ENCODE assay signal across 24 cellular contexts in the genomic region with DNA sequence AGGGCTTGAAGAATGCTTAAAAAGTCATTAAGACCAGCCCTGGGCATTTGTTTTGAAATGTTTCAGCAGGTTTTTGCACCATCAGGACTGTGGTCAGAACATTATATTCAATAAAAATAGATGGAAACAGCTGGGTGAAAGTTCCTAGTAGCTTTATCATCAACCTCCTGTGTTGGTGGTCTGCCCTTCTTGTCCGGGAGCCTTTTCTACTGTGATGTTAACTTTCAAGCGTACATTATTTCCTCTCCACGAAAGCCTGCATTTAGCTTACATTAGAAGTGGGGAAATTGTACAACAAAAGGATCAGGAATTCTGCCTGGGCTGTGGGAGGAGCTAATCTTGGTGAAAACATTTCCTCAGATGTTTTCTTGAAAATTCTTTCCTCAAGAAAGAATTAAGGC.
DNase-seq lines count a peak whose midpoint lies in the region; ATAC-seq lines count a peak whose summit lies in the region.
"Had no signal": no experiment of that assay in that cellular context is flagged by ENCODE, and none has a peak within 500 bp of the region (broad histone marks: within the 10 kb centered on the region; RNA-seq: fewer than 3 reads in every experiment).

No MANE protein-coding gene starts in this region.

- H3K36me3 ChIP-seq in adipocyte (ENCODE audit: control insufficient read depth, insufficient read depth, low read length, severe bottlenecking) = peaks cover 94% of the 10 kb centered on the region
- H3K36me3 ChIP-seq in trophoblast cell (ENCODE audit: control insufficient read depth in 1 of 2, insufficient read depth in 2 of 2, low read length in 2 of 2) = no peaks in the 10 kb centered on the region

- H3K27me3 ChIP-seq in adipocyte (replicated peaks; ENCODE audit: control insufficient read depth, insufficient read depth, low read length) = no peaks in the 10 kb centered on the region
- H3K27me3 ChIP-seq in trophoblast cell (ENCODE audit: insufficient read depth, low read length) = no peaks in the 10 kb centered on the region
- H3K27me3 ChIP-seq: brain microvascular endothelial cell had no signal

- peaks cover 9% of the 10 kb centered on the region for H3K4me1 ChIP-seq in adipocyte (ENCODE audit: control insufficient read depth, insufficient read depth, low read length)
- no peaks in the 10 kb centered on the region for H3K4me1 ChIP-seq in trophoblast cell (ENCODE audit: control insufficient read depth in 1 of 2, insufficient read depth in 2 of 2, low read length in 2 of 2)

- no peak for ATAC-seq in GM19455 (IDR thresholded peaks at IDR 0.05; ENCODE audit: unreplicated experiment)
- no peak for ATAC-seq in HG03521 (IDR thresholded peaks at IDR 0.05; ENCODE audit: unreplicated experiment)
- ATAC-seq: activated CD8-positive, alpha-beta T cell treated with anti-CD3 and anti-CD28 coated beads, Interleukin-2, amount 10 ng/mL, durations not matched to agents 7 days and 5 days; activated T-cell treated with anti-CD3 and anti-CD28 coated beads, Interleukin-2, amount 50 U/mL, for 4 hours; HCT116; naive thymus-derived CD8-positive, alpha-beta T cell had no signal

- no peak overlapping the region for H4K12ac ChIP-seq in trophoblast cell (ENCODE audit: low read depth, low read length)

- H2AK5ac ChIP-seq in trophoblast cell (ENCODE audit: low read length) = no peak overlapping the region

- H4K8ac ChIP-seq in trophoblast cell (ENCODE audit: low read depth, low read length) = no peak overlapping the region

- no CpG with 5 or more reads among the region's 3 CpGs for WGBS in trophoblast cell (ENCODE audit: extremely low coverage, insufficient coverage, insufficient read length)

- DNase-seq in AG08395 (ENCODE audit: low spot score) (peak; percentile 7), adipocyte (ENCODE audit: low read depth) (peak; percentile 43), fibroblast of peridontal ligament (ENCODE audit: extremely low read depth) (peak; percentile 75), trophoblast cell (peak; percentile 47 to 81), NCI-H82 treated with DMSO at 0.1 percent for 48 hours (lab: John Stamatoyannopoulos, UW; ENCODE audit: unreplicated experiment) (no peak), DMS 273 treated with DMSO at 0.1 percent for 48 hours (lab: John Stamatoyannopoulos, UW) (no peak)
- DNase-seq: activated CD4-positive, CD25-positive, alpha-beta regulatory T cell; activated CD8-positive, alpha-beta T cell treated with anti-CD3 and anti-CD28 coated beads, Interleukin-2, amount 10 ng/mL, durations not matched to agents 7 days and 5 days; activated naive CD4-positive, alpha-beta T cell treated with anti-CD3 and anti-CD28 coated beads, Interleukin-2, amount 50 U/mL, for 16 hours; activated T-cell treated with anti-CD3 and anti-CD28 coated beads, Interleukin-2, amount 50 U/mL, for 4 hours; brain microvascular endothelial cell; CD4-positive, alpha-beta memory T cell; DMS79; islet precursor cell; naive thymus-derived CD8-positive, alpha-beta T cell; NCI-H146; NCI-H2171; NCI-H748 treated with DMSO at 0.1 percent for 48 hours; OCI-M1; stimulated activated CD4-positive, alpha-beta T cell treated with anti-CD3 and anti-CD28 coated beads, Interleukin-12 subunit alpha, Interleukin-12 subunit beta, amount 100 ng/mL, for 4 hours; stimulated activated CD8-positive, alpha-beta memory T cell treated with anti-CD3 and anti-CD28 coated beads, Interleukin-4, amount 100 ng/mL, for 48 hours had no signal

- H2BK120ac ChIP-seq in trophoblast cell (ENCODE audit: insufficient read depth, low read length, poor library complexity) = no peak overlapping the region

- no peak overlapping the region for H3K4me2 ChIP-seq in trophoblast cell (ENCODE audit: low read length)

- H3K9ac ChIP-seq in adipocyte (ENCODE audit: low read length) (peak overlapping the region; percentile 9), trophoblast cell (ENCODE audit: low read length) (no peak overlapping the region)

- no peak overlapping the region for H3K27ac ChIP-seq in trophoblast cell (ENCODE audit: low read depth, low read length)
- H3K27ac ChIP-seq: brain microvascular endothelial cell had no signal

- H2BK12ac ChIP-seq in trophoblast cell (ENCODE audit: low read length) = no peak overlapping the region

- H4K91ac ChIP-seq in trophoblast cell (ENCODE audit: low read depth, low read length) = no peak overlapping the region

- H3K9me3 ChIP-seq in adipocyte (ENCODE audit: control insufficient read depth, low read length) = no peaks in the 10 kb centered on the region
- no peaks in the 10 kb centered on the region for H3K9me3 ChIP-seq in trophoblast cell (ENCODE audit: insufficient read depth, low read depth, low read length)

- no peak overlapping the region for H3K18ac ChIP-seq in trophoblast cell (ENCODE audit: low read length)

- no peak overlapping the region for H2AFZ ChIP-seq in trophoblast cell (ENCODE audit: insufficient read depth, low read length, poor library complexity)

- no peak overlapping the region for H3K14ac ChIP-seq in trophoblast cell (ENCODE audit: low read length)

- H3K79me2 ChIP-seq in trophoblast cell (ENCODE audit: control insufficient read depth, insufficient read depth, low read length, poor library complexity) = no peaks in the 10 kb centered on the region

- H2BK5ac ChIP-seq in trophoblast cell (ENCODE audit: low read depth, low read length, poor library complexity) = no peak overlapping the region

- H3K4ac ChIP-seq in trophoblast cell (ENCODE audit: low read depth, low read length) = no peak overlapping the region

- H3K23ac ChIP-seq in trophoblast cell (ENCODE audit: low read length) = no peak overlapping the region

- no peaks in the 10 kb centered on the region for H3K79me1 ChIP-seq in trophoblast cell (ENCODE audit: low read length)

- H3K4me3 ChIP-seq in adipocyte (ENCODE audit: low read length) (no peak overlapping the region), trophoblast cell (ENCODE audit: low read depth, low read length) (no peak overlapping the region)

Comparison
In these comparisons a context has a peak if more than half of its experiments do, and no peak if none do; other contexts are left out.
1. DNase-seq: peak in AG08395 (single experiment), adipocyte (single experiment), fibroblast of peridontal ligament (single experiment) and trophoblast cell (2 of 2); none in NCI-H82 treated with DMSO at 0.1 percent for 48 hours (single experiment) and DMS 273 treated with DMSO at 0.1 percent for 48 hours (single experiment).